In genomic region chr7:148830897-148831692, GRCh38 we compare ENCODE assay signal across 17 cellular contexts. TPM values are rescaled to one million over a fixed set of nuclear protein-coding genes. Genes with fewer than 3 reads are reported as not detected.
DNase-seq lines count a peak whose midpoint lies in the region; ATAC-seq, FAIRE-seq and TF ChIP-seq lines count a peak whose summit lies in the region.
"Had no signal": no experiment of that assay in that cellular context is flagged by ENCODE, and none has a peak within 500 bp of the region (broad histone marks: within the 10 kb centered on the region; RNA-seq: fewer than 3 reads in every experiment).

No MANE protein-coding gene starts in this region.

- no peaks in the 10 kb centered on the region for H3K27me3 ChIP-seq in GM23338 (ENCODE audit: insufficient read depth)

- no peak overlapping the region for H2AFZ ChIP-seq in GM23338
- H2AFZ ChIP-seq: GM23248 had no signal

- no peaks in the 10 kb centered on the region for H3K9me3 ChIP-seq in A549
- H3K9me3 ChIP-seq in T-helper 17 cell (ENCODE audit: control insufficient read depth, low read length, poor library complexity, severe bottlenecking) = no peaks in the 10 kb centered on the region

- ATAC-seq in A549 (no peak), GM23338 (no peak), T-helper 17 cell (no peak)
- no peak for ATAC-seq in stimulated activated memory B cell treated with anti-CD40 and anti-IgM and Interleukin-4, amounts not matched to agents 10 μg/mL and 1 μg/mL and 100 μg/mL, for 72 hours
- no peak for ATAC-seq in activated T-helper 17 cell treated with anti-CD3 and anti-CD28 coated beads, Interleukin-2, amount 50 U/mL, for 72 hours (replicated peaks)

- no peak for TF ChIP-seq CTCF in A549 (IDR thresholded peaks at IDR 0.05)
- no peak for TF ChIP-seq CTCF in GM23338 (conservative IDR thresholded peaks at IDR 0.05; ENCODE audit: low read depth in 2 of 2)
- TF ChIP-seq CTCF in glutamatergic neuron (IDR thresholded peaks at IDR 0.05; ENCODE audit: partially characterized antibody, unreplicated experiment) = no peak

- H3K27ac ChIP-seq in A549 (no peak overlapping the region), GM23338 (ENCODE audit: low read depth) (peak overlapping the region; percentile 7; the same call in 1 of the 2 replicates)
- H3K27ac ChIP-seq: GM23248 had no signal

- no peak for TF ChIP-seq RAD21 in A549 (conservative IDR thresholded peaks at IDR 0.05 in 1 of 2, IDR thresholded peaks at IDR 0.05 in 1 of 2)

- no peak for TF ChIP-seq POLR2A in A549 (IDR thresholded peaks at IDR 0.05; ENCODE audit: low read length)

- H3K27me3 Mint-ChIP-seq in GM23338 (ENCODE audit: insufficient read depth, low read depth, poor library complexity) (peaks cover 2% of the 10 kb centered on the region), T-helper 17 cell (no peaks in the 10 kb centered on the region), glutamatergic neuron (ENCODE audit: unreplicated experiment) (peaks cover 2% of the 10 kb centered on the region)
- H3K27me3 Mint-ChIP-seq in activated CD4-positive, alpha-beta T cell treated with anti-CD3 and anti-CD28 coated beads, Interleukin-2, amount 10 ng/mL, durations not matched to agents 7 days and 5 days = no peaks in the 10 kb centered on the region
- H3K27me3 Mint-ChIP-seq in stimulated activated memory B cell treated with anti-CD40 and anti-IgM and Interleukin-4, amounts not matched to agents 10 μg/mL and 1 μg/mL and 100 μg/mL, for 72 hours = no peaks in the 10 kb centered on the region
- no peaks in the 10 kb centered on the region for H3K27me3 Mint-ChIP-seq in activated T-helper 17 cell treated with anti-CD3 and anti-CD28 coated beads, Interleukin-2, amount 50 U/mL, for 72 hours
- H3K27me3 Mint-ChIP-seq: B cell; CD4-positive, alpha-beta memory T cell had no signal

- H3K36me3 Mint-ChIP-seq in GM23338 (ENCODE audit: low read depth) (peaks cover 22% of the 10 kb centered on the region), T-helper 17 cell (ENCODE audit: low read depth) (peaks cover 4% of the 10 kb centered on the region), glutamatergic neuron (ENCODE audit: unreplicated experiment) (no peaks in the 10 kb centered on the region)
- peaks cover 61% of the 10 kb centered on the region for H3K36me3 Mint-ChIP-seq in activated CD4-positive, alpha-beta T cell treated with anti-CD3 and anti-CD28 coated beads, Interleukin-2, amount 10 ng/mL, durations not matched to agents 7 days and 5 days (ENCODE audit: low read depth)
- peaks cover 37% of the 10 kb centered on the region for H3K36me3 Mint-ChIP-seq in stimulated activated memory B cell treated with anti-CD40 and anti-IgM and Interleukin-4, amounts not matched to agents 10 μg/mL and 1 μg/mL and 100 μg/mL, for 72 hours
- H3K36me3 Mint-ChIP-seq in activated T-helper 17 cell treated with anti-CD3 and anti-CD28 coated beads, Interleukin-2, amount 50 U/mL, for 72 hours (ENCODE audit: low read depth) = peaks cover 90% of the 10 kb centered on the region

- WGBS in A549 (ENCODE audit: missing lambda C conversion rate) = 91% methylated on average over 5 of the region's 5 CpGs

- H3K4me3 Mint-ChIP-seq in GM23338 (no peak overlapping the region), T-helper 17 cell (no peak overlapping the region), glutamatergic neuron (ENCODE audit: unreplicated experiment) (peak overlapping the region; percentile 54)
- no peak overlapping the region for H3K4me3 Mint-ChIP-seq in activated CD4-positive, alpha-beta T cell treated with anti-CD3 and anti-CD28 coated beads, Interleukin-2, amount 10 ng/mL, durations not matched to agents 7 days and 5 days
- H3K4me3 Mint-ChIP-seq in stimulated activated memory B cell treated with anti-CD40 and anti-IgM and Interleukin-4, amounts not matched to agents 10 μg/mL and 1 μg/mL and 100 μg/mL, for 72 hours = no peak overlapping the region
- H3K4me3 Mint-ChIP-seq in activated T-helper 17 cell treated with anti-CD3 and anti-CD28 coated beads, Interleukin-2, amount 50 U/mL, for 72 hours = no peak overlapping the region
- H3K4me3 Mint-ChIP-seq: B cell; CD4-positive, alpha-beta memory T cell; HFFc6 had no signal

- H3K27ac Mint-ChIP-seq in GM23338 (no peak overlapping the region), T-helper 17 cell (peak overlapping the region; percentile 79), glutamatergic neuron (ENCODE audit: unreplicated experiment) (no peak overlapping the region)
- no peak overlapping the region for H3K27ac Mint-ChIP-seq in activated CD4-positive, alpha-beta T cell treated with anti-CD3 and anti-CD28 coated beads, Interleukin-2, amount 10 ng/mL, durations not matched to agents 7 days and 5 days
- H3K27ac Mint-ChIP-seq in stimulated activated memory B cell treated with anti-CD40 and anti-IgM and Interleukin-4, amounts not matched to agents 10 μg/mL and 1 μg/mL and 100 μg/mL, for 72 hours = no peak overlapping the region
- no peak overlapping the region for H3K27ac Mint-ChIP-seq in activated T-helper 17 cell treated with anti-CD3 and anti-CD28 coated beads, Interleukin-2, amount 50 U/mL, for 72 hours
- H3K27ac Mint-ChIP-seq: B cell; CD4-positive, alpha-beta memory T cell; HFFc6 had no signal

- CTCF ChIA-PET in A549 (lab: Yijun Ruan, JAX) = interaction anchor here (0.9 to 1.0 kb wide), 2 partner anchors 25 to 26 kb away, joined by 3 to 6 read pairs; no protein-coding TSS in a partner anchor
- CTCF ChIA-PET in activated CD4-positive, alpha-beta T cell treated with anti-CD3 and anti-CD28 coated beads, Interleukin-2, amount 10 ng/mL, durations not matched to agents 7 days and 5 days (lab: Charles Lee) = interaction anchor here (0.9 to 1.0 kb wide), 2 partner anchors 21 to 101 kb away, joined by 3 to 4 read pairs; no protein-coding TSS in a partner anchor

- H3K36me3 ChIP-seq in GM23338 (ENCODE audit: insufficient read depth) = peaks cover 20% of the 10 kb centered on the region; the same call in 1 of the 2 replicates

- FAIRE-seq in A549 (lab: Jason Lieb, UNC) = no peak

- H3K4me3 ChIP-seq in A549 (no peak overlapping the region), GM23338 (no peak overlapping the region)
- H3K4me3 ChIP-seq: GM23248 had no signal

- no peak for TF ChIP-seq EP300 in A549 (IDR thresholded peaks at IDR 0.05)

- H3K4me1 ChIP-seq in A549 (no peaks in the 10 kb centered on the region), GM23338 (ENCODE audit: insufficient read depth) (no peaks in the 10 kb centered on the region)

- POLR2A ChIA-PET in A549 (lab: Yijun Ruan, JAX) = no interaction called here
- POLR2A ChIA-PET in activated CD4-positive, alpha-beta T cell treated with anti-CD3 and anti-CD28 coated beads, Interleukin-2, amount 10 ng/mL, durations not matched to agents 7 days and 5 days (lab: Charles Lee) = no interaction called here

- H3K9me2 ChIP-seq in GM23338 (ENCODE audit: insufficient read depth) = no peaks in the 10 kb centered on the region

- no peaks in the 10 kb centered on the region for H3K9me3 Mint-ChIP-seq in GM23338
- peaks cover 2% of the 10 kb centered on the region for H3K9me3 Mint-ChIP-seq in glutamatergic neuron (ENCODE audit: unreplicated experiment)
- no peaks in the 10 kb centered on the region for H3K9me3 Mint-ChIP-seq in activated CD4-positive, alpha-beta T cell treated with anti-CD3 and anti-CD28 coated beads, Interleukin-2, amount 10 ng/mL, durations not matched to agents 7 days and 5 days
- H3K9me3 Mint-ChIP-seq in stimulated activated memory B cell treated with anti-CD40 and anti-IgM and Interleukin-4, amounts not matched to agents 10 μg/mL and 1 μg/mL and 100 μg/mL, for 72 hours = no peaks in the 10 kb centered on the region
- no peaks in the 10 kb centered on the region for H3K9me3 Mint-ChIP-seq in activated T-helper 17 cell treated with anti-CD3 and anti-CD28 coated beads, Interleukin-2, amount 50 U/mL, for 72 hours
- H3K9me3 Mint-ChIP-seq: HFFc6 had no signal

- DNase-seq in A549 (ENCODE audit: low read depth in 1 of 2, low spot score in 1 of 2) (no peak), GM23338 (ENCODE audit: low spot score) (no peak), T-helper 17 cell (no peak), glutamatergic neuron (no peak), NCI-H1105 (lab: John Stamatoyannopoulos, UW) (no peak)
- no peak for DNase-seq in activated CD4-positive, alpha-beta T cell treated with anti-CD3 and anti-CD28 coated beads, Interleukin-2, amount 10 ng/mL, durations not matched to agents 7 days and 5 days
- DNase-seq: 8988T; C1 segment of cervical spinal cord; CD4-positive, alpha-beta memory T cell; DMS153; GF-D8; GM23248; HCEC 1CT; HFFc6 had no signal

- peaks cover 34% of the 10 kb centered on the region for H3K79me2 ChIP-seq in GM23338 (replicated peaks; ENCODE audit: insufficient read depth)

- peaks cover 20% of the 10 kb centered on the region for H4K20me1 ChIP-seq in GM23338 (replicated peaks; ENCODE audit: insufficient read depth)

- H3F3A ChIP-seq in GM23338 (replicated peaks; ENCODE audit: low read depth) = no peaks in the 10 kb centered on the region

- H3K4me1 Mint-ChIP-seq in GM23338 = no peaks in the 10 kb centered on the region
- peaks cover 6% of the 10 kb centered on the region for H3K4me1 Mint-ChIP-seq in T-helper 17 cell
- H3K4me1 Mint-ChIP-seq in glutamatergic neuron (ENCODE audit: low read depth, unreplicated experiment) = no peaks in the 10 kb centered on the region
- H3K4me1 Mint-ChIP-seq in activated CD4-positive, alpha-beta T cell treated with anti-CD3 and anti-CD28 coated beads, Interleukin-2, amount 10 ng/mL, durations not matched to agents 7 days and 5 days = peaks cover 17% of the 10 kb centered on the region
- no peaks in the 10 kb centered on the region for H3K4me1 Mint-ChIP-seq in stimulated activated memory B cell treated with anti-CD40 and anti-IgM and Interleukin-4, amounts not matched to agents 10 μg/mL and 1 μg/mL and 100 μg/mL, for 72 hours
- no peaks in the 10 kb centered on the region for H3K4me1 Mint-ChIP-seq in activated T-helper 17 cell treated with anti-CD3 and anti-CD28 coated beads, Interleukin-2, amount 50 U/mL, for 72 hours
- H3K4me1 Mint-ChIP-seq: B cell had no signal

- H3K4me2 ChIP-seq in A549 = no peak overlapping the region
- H3K4me2 ChIP-seq in GM23338 = no peak overlapping the region

TF ChIP-seq in A549, 52 proteins besides CTCF, POLR2A, EP300 and RAD21 (continues in another document):
- no peak for TF ChIP-seq RCOR1 (IDR thresholded peaks at IDR 0.05; ENCODE audit: low read depth, low read length)

RNA-seq across cellular contexts. Expression of gene EZH2, which starts 53.0 kb away (rescaled TPM):
- polyA plus RNA-seq in A549 (2011; rRNA removed) (37.3 and 45.7 TPM in 2 replicates), A549 (2017; fragmentation: RNase III; extraction: RNeasy Plus Mini Kit Qiagen cat#74134 plus additional on column Dnase treatment) (34.4 to 36.6 TPM (median 35.6 TPM) in 3 replicates), GM23338 (2016; fragmentation: Nextera tagmentation; extraction: Ambion mirVana) (32.5 and 38.6 TPM in 2 replicates)
- polyA plus RNA-seq in A549 (2012; cell fraction: cytosol; rRNA removed) = 20.8 and 21.7 TPM in 2 replicates
- 39.9 and 55.8 TPM in 2 replicates for polyA plus RNA-seq in A549 (2012; cell fraction: nucleus; rRNA removed)
- 12.3 and 15.8 TPM in 2 replicates for polyA minus RNA-seq in A549 (2011; rRNA and poly(A)+ RNA removed)
- 25.6 and 33.9 TPM in 2 replicates for total RNA-seq in GM23338 (2014; rRNA removed; shearing (Covaris generic))
- total RNA-seq in T-helper 17 cell (10 to 100 TPM; 38.4 to 43.7 TPM), glutamatergic neuron (ENCODE audit: unreplicated experiment) (314 TPM)
- total RNA-seq in activated CD4-positive, alpha-beta T cell treated with anti-CD3 and anti-CD28 coated beads, Interleukin-2, amount 10 ng/mL, durations not matched to agents 7 days and 5 days = 100 to 1,000 TPM; 120 to 128 TPM
- total RNA-seq in activated T-helper 17 cell treated with anti-CD3 and anti-CD28 coated beads, Interleukin-2, amount 50 U/mL, for 72 hours = 10 to 100 TPM; 73.2 to 77.5 TPM
